In the genomic region with DNA sequence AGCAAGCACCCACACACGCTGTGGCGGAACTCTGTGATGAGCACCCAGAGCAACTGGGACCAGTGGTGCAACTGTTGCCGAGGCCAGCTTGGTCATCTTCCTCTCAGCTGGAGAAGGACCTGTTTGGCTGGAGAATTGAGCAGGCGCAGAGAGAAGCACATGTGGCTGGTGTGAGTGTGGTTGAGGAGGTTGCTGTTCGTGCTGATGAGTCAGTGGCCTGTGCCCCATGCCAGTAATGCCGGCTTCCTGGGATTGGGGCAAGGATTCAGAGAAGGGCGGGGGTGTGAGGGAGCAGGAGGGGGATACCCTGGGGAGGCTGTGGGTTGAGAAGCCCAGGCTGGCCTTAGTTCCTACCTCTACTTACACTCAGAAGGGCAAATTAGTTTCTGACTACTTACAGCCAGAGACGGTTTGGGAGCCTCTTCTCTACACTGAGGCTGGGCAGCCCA, we compare ENCODE assay signal across 8 cellular contexts. TPM values are rescaled to one million over a fixed set of nuclear protein-coding genes. Genes with fewer than 3 reads are reported as not detected.
A peak's percentile ranks its signal among the peaks of the same experiment; 100 is the strongest.
DNase-seq lines count a peak whose midpoint lies in the region; ATAC-seq and TF ChIP-seq lines count a peak whose summit lies in the region.

No MANE protein-coding gene starts in this region.

- H3K27ac ChIP-seq in left lung: peak overlapping the region in 1 of 2 donors; percentile 84

- TF ChIP-seq CTCF in AG09309 (IDR thresholded peaks at IDR 0.05; ENCODE audit: control insufficient read depth, insufficient read depth, low read depth, low read length, missing control alignments) (no peak), left lung (IDR thresholded peaks at IDR 0.05) (no peak)

- no peaks in the 10 kb centered on the region for H3K36me3 ChIP-seq in left lung

- H3K9me3 ChIP-seq in left lung: no peaks in the 10 kb centered on the region

- intact Hi-C loops in left lung (cut with DNase I): no loop called here

- no peaks in the 10 kb centered on the region for H3K27me3 ChIP-seq in left lung

- H3K4me1 ChIP-seq in left lung: peaks cover 20 to 98% of the 10 kb centered on the region in 2 donors

- in situ Hi-C loops in KBM-7 (cut with MboI; ENCODE audit: low pct_unique_long_range_greater_than_20kb, low sequenced_read_pairs): no loop called here

- peak; percentile 96 for DNase-seq in AG09309 (ENCODE audit: low read depth)
- DNase-seq in KBM-7: peak; percentile 11
- peak; percentile 91 for DNase-seq in astrocyte of the hippocampus (ENCODE audit: low read depth, low spot score)
- peak; percentile 88 to 89 for DNase-seq in left lung
- DNase-seq in inferior parietal cortex (ENCODE audit: extremely low spot score): no peak
- DNase-seq in central memory CD4-positive, alpha-beta T cell: no peak
- no peak for DNase-seq in stimulated activated CD4-positive, alpha-beta T cell treated with anti-CD3 and anti-CD28 coated beads, Interleukin-4, amount 100 ng/mL, for 1 hour

- ATAC-seq in left lung: peak; percentile 69
- ATAC-seq in HG03139 (IDR thresholded peaks at IDR 0.05; ENCODE audit: unreplicated experiment): no peak

- H3K4me3 ChIP-seq in AG09309 (ENCODE audit: control insufficient read depth, low read depth, low read length) (no peak overlapping the region), left lung (no peak overlapping the region)

RNA-seq across cellular contexts. Expression of a gene that starts 57.5 kb away (rescaled TPM):
- total RNA-seq in left lung: not detected

Comparison
In these comparisons a context has a peak if more than half of its experiments do, and no peak if none do; other contexts are left out.
1. DNase-seq: peak in AG09309 (single experiment), KBM-7 (single experiment), astrocyte of the hippocampus (single experiment) and left lung (2 of 2); none in inferior parietal cortex (single experiment), central memory CD4-positive, alpha-beta T cell (single experiment) and stimulated activated CD4-positive, alpha-beta T cell treated with anti-CD3 and anti-CD28 coated beads, Interleukin-4, amount 100 ng/mL, for 1 hour (single experiment).